In genomic region chr4:8914461-8915171, GRCh38 we compare ENCODE assay signal across 1 cellular context.
TF ChIP-seq lines count a peak whose summit lies in the region.

No MANE protein-coding gene starts in this region.

TF ChIP-seq in SK-N-SH treated with all-trans-retinoic acid at 6 μM for 48 hours, 23 proteins besides CTCF, POLR2A, EP300 and RAD21 (continued from another document):
- no peak for TF ChIP-seq TSHZ2 (CRISPR knock-in tag; IDR thresholded peaks at IDR 0.05)
- no peak for TF ChIP-seq BACH2 (CRISPR knock-in tag; IDR thresholded peaks at IDR 0.05; ENCODE audit: borderline replicate concordance)
- TF ChIP-seq PPARA (CRISPR knock-in tag; IDR thresholded peaks at IDR 0.05; ENCODE audit: borderline replicate concordance), result no peak
- TF ChIP-seq RARB (CRISPR knock-in tag; IDR thresholded peaks at IDR 0.05), result no peak
- no peak for TF ChIP-seq POU6F1 (CRISPR knock-in tag; IDR thresholded peaks at IDR 0.05; ENCODE audit: borderline replicate concordance, low read depth)
